25 cellular contexts compared by ENCODE assay signal in genomic region chr5:26519245-26519644, GRCh38.
DNase-seq lines count a peak whose midpoint lies in the region; ATAC-seq, FAIRE-seq and TF ChIP-seq lines count a peak whose summit lies in the region.
"Had no signal": no experiment of that assay in that cellular context is flagged by ENCODE, and none has a peak within 500 bp of the region (broad histone marks: within the 10 kb centered on the region; RNA-seq: fewer than 3 reads in every experiment).

No MANE protein-coding gene starts in this region.

- no peak overlapping the region for H3K4me3 ChIP-seq in HEK293 (ENCODE audit: low read depth, low read length)
- no peak overlapping the region for H3K4me3 ChIP-seq in GM12878
- H3K4me3 ChIP-seq in lower leg skin (ENCODE audit: low read depth, poor library complexity, severe bottlenecking) = no peak overlapping the region
- H3K4me3 ChIP-seq: BLaER1 had no signal

- H3K9me3 ChIP-seq in HEK293 (ENCODE audit: control insufficient read depth, insufficient read depth, low read depth, low read length) (no peaks in the 10 kb centered on the region), GM12878 (replicated peaks; ENCODE audit: control insufficient read depth, insufficient read depth, low read length) (no peaks in the 10 kb centered on the region)
- H3K9me3 ChIP-seq: BE2C, Caco-2 had no signal

- H3K36me3 ChIP-seq in HEK293 (ENCODE audit: control insufficient read depth in 2 of 2, insufficient read depth in 1 of 2, low read length in 2 of 2) (no peaks in the 10 kb centered on the region), GM12878 (ENCODE audit: control insufficient read depth in 2 of 2, insufficient read depth in 2 of 2, low read length in 1 of 2) (no peaks in the 10 kb centered on the region)
- H3K36me3 ChIP-seq: BE2C, BLaER1 had no signal

- no peaks in the 10 kb centered on the region for H3K36me3 Mint-ChIP-seq in activated naive CD8-positive, alpha-beta T cell treated with anti-CD3 and anti-CD28 coated beads for 36 hours
- no peaks in the 10 kb centered on the region for H3K36me3 Mint-ChIP-seq in activated naive CD8-positive, alpha-beta T cell treated with anti-CD3 and anti-CD28 coated beads, Interleukin-2, amount 50 U/mL, for 24 hours (ENCODE audit: low read depth)
- H3K36me3 Mint-ChIP-seq in WTC11 = no peaks in the 10 kb centered on the region; the same call in 1 of the 2 replicates
- no peaks in the 10 kb centered on the region for H3K36me3 Mint-ChIP-seq in activated CD8-positive, alpha-beta T cell treated with anti-CD3 and anti-CD28 coated beads, Interleukin-2, amount 10 ng/mL, durations not matched to agents 7 days and 5 days (ENCODE audit: low read depth)
- H3K36me3 Mint-ChIP-seq: CD14-positive monocyte; CD4-positive, alpha-beta memory T cell; CD4-positive, CD25-positive, alpha-beta regulatory T cell; CD8-positive, alpha-beta memory T cell had no signal

- no peaks in the 10 kb centered on the region for H3K4me1 Mint-ChIP-seq in activated naive CD8-positive, alpha-beta T cell treated with anti-CD3 and anti-CD28 coated beads for 36 hours
- no peaks in the 10 kb centered on the region for H3K4me1 Mint-ChIP-seq in activated naive CD8-positive, alpha-beta T cell treated with anti-CD3 and anti-CD28 coated beads, Interleukin-2, amount 50 U/mL, for 24 hours
- H3K4me1 Mint-ChIP-seq in WTC11 = peaks cover 4% of the 10 kb centered on the region
- no peaks in the 10 kb centered on the region for H3K4me1 Mint-ChIP-seq in activated CD8-positive, alpha-beta T cell treated with anti-CD3 and anti-CD28 coated beads, Interleukin-2, amount 10 ng/mL, durations not matched to agents 7 days and 5 days (ENCODE audit: low read depth)
- H3K4me1 Mint-ChIP-seq: CD14-positive monocyte; CD4-positive, alpha-beta memory T cell; CD4-positive, CD25-positive, alpha-beta regulatory T cell; CD8-positive, alpha-beta memory T cell had no signal

- TF ChIP-seq EP300 in GM12878 (IDR thresholded peaks at IDR 0.05; ENCODE audit: borderline replicate concordance in 1 of 2, control insufficient read depth in 1 of 2, low read depth in 2 of 2, low read length in 2 of 2) = no peak

- TF ChIP-seq CTCF in HEK293 (tag by site-specific recombination; IDR thresholded peaks at IDR 0.05) = no peak
- no peak for TF ChIP-seq CTCF in WTC11 (IDR thresholded peaks at IDR 0.05)
- no peak for TF ChIP-seq CTCF in GM12878 (IDR thresholded peaks at IDR 0.05 in 2 of 3, conservative IDR thresholded peaks at IDR 0.05 in 1 of 3; ENCODE audit: control insufficient read depth in 2 of 3, extremely low read depth in 1 of 3, insufficient read depth in 1 of 3, low read depth in 3 of 3, low read length in 3 of 3)
- TF ChIP-seq CTCF in lower leg skin (IDR thresholded peaks at IDR 0.05) = no peak

- H3K4me1 ChIP-seq in HEK293 (ENCODE audit: control insufficient read depth, insufficient read depth, low read length) = no peaks in the 10 kb centered on the region
- no peaks in the 10 kb centered on the region for H3K4me1 ChIP-seq in GM12878 (ENCODE audit: control insufficient read depth, insufficient read depth, low read length)
- H3K4me1 ChIP-seq: BE2C, BLaER1, Caco-2 had no signal

- FAIRE-seq in GM12878 (lab: Jason Lieb, UNC) = no peak
- FAIRE-seq: D721Med, G401.6, GM12891, GM19239 had no signal

- ATAC-seq in activated naive CD8-positive, alpha-beta T cell treated with anti-CD3 and anti-CD28 coated beads, Interleukin-2, amount 50 U/mL, for 24 hours = no peak
- ATAC-seq in WTC11 = no peak
- no peak for ATAC-seq in GM12878
- no peak for ATAC-seq in activated CD8-positive, alpha-beta T cell treated with anti-CD3 and anti-CD28 coated beads, Interleukin-2, amount 10 ng/mL, durations not matched to agents 7 days and 5 days

- H4K20me1 ChIP-seq in GM12878 (ENCODE audit: control insufficient read depth, insufficient read depth) = no peaks in the 10 kb centered on the region
- H4K20me1 ChIP-seq: BLaER1 had no signal

- DNase-seq in activated naive CD8-positive, alpha-beta T cell treated with anti-CD3 and anti-CD28 coated beads for 36 hours = no peak
- no peak for DNase-seq in activated naive CD8-positive, alpha-beta T cell treated with anti-CD3 and anti-CD28 coated beads, Interleukin-2, amount 50 U/mL, for 24 hours
- DNase-seq in WTC11 (ENCODE audit: low spot score) (no peak), GM12878 (ENCODE audit: low read depth, low spot score) (no peak), lower leg skin (ENCODE audit: low spot score in 2 of 2) (no peak), NCI-H774 (lab: John Stamatoyannopoulos, UW) (no peak)
- no peak for DNase-seq in activated CD8-positive, alpha-beta T cell treated with anti-CD3 and anti-CD28 coated beads, Interleukin-2, amount 10 ng/mL, durations not matched to agents 7 days and 5 days
- DNase-seq: 8988T; ACHN; BE2C; C1 segment of cervical spinal cord; Caco-2; Calu3; CD4-positive, alpha-beta memory T cell; CD4-positive, CD25-positive, alpha-beta regulatory T cell; CD8-positive, alpha-beta memory T cell; DMS79 treated with DMSO at 0.1 percent for 48 hours; GF-D8 had no signal

- H3K27ac Mint-ChIP-seq in activated naive CD8-positive, alpha-beta T cell treated with anti-CD3 and anti-CD28 coated beads for 36 hours = peak overlapping the region; percentile 17
- H3K27ac Mint-ChIP-seq in activated naive CD8-positive, alpha-beta T cell treated with anti-CD3 and anti-CD28 coated beads, Interleukin-2, amount 50 U/mL, for 24 hours = no peak overlapping the region
- no peak overlapping the region for H3K27ac Mint-ChIP-seq in WTC11
- H3K27ac Mint-ChIP-seq in activated CD8-positive, alpha-beta T cell treated with anti-CD3 and anti-CD28 coated beads, Interleukin-2, amount 10 ng/mL, durations not matched to agents 7 days and 5 days = no peak overlapping the region
- H3K27ac Mint-ChIP-seq: CD14-positive monocyte; CD4-positive, alpha-beta memory T cell; CD4-positive, CD25-positive, alpha-beta regulatory T cell; CD8-positive, alpha-beta memory T cell had no signal

- no peak overlapping the region for H3K4me3 Mint-ChIP-seq in activated naive CD8-positive, alpha-beta T cell treated with anti-CD3 and anti-CD28 coated beads for 36 hours
- H3K4me3 Mint-ChIP-seq in activated naive CD8-positive, alpha-beta T cell treated with anti-CD3 and anti-CD28 coated beads, Interleukin-2, amount 50 U/mL, for 24 hours = no peak overlapping the region
- H3K4me3 Mint-ChIP-seq in WTC11 = no peak overlapping the region
- H3K4me3 Mint-ChIP-seq in activated CD8-positive, alpha-beta T cell treated with anti-CD3 and anti-CD28 coated beads, Interleukin-2, amount 10 ng/mL, durations not matched to agents 7 days and 5 days = no peak overlapping the region
- H3K4me3 Mint-ChIP-seq: CD14-positive monocyte; CD4-positive, alpha-beta memory T cell; CD4-positive, CD25-positive, alpha-beta regulatory T cell; CD8-positive, alpha-beta memory T cell had no signal

- no peak for TF ChIP-seq POLR2A in GM12878 (IDR thresholded peaks at IDR 0.05; ENCODE audit: low read depth, low read length)
- TF ChIP-seq POLR2A in lower leg skin (IDR thresholded peaks at IDR 0.05) = no peak

- TF ChIP-seq RAD21 in GM12878 (IDR thresholded peaks at IDR 0.05; ENCODE audit: insufficient read depth, low read depth, low read length) = no peak

- no peaks in the 10 kb centered on the region for H3K27me3 Mint-ChIP-seq in activated naive CD8-positive, alpha-beta T cell treated with anti-CD3 and anti-CD28 coated beads for 36 hours
- H3K27me3 Mint-ChIP-seq in activated naive CD8-positive, alpha-beta T cell treated with anti-CD3 and anti-CD28 coated beads, Interleukin-2, amount 50 U/mL, for 24 hours = no peaks in the 10 kb centered on the region
- H3K27me3 Mint-ChIP-seq in WTC11 (ENCODE audit: low read depth) = no peaks in the 10 kb centered on the region
- no peaks in the 10 kb centered on the region for H3K27me3 Mint-ChIP-seq in activated CD8-positive, alpha-beta T cell treated with anti-CD3 and anti-CD28 coated beads, Interleukin-2, amount 10 ng/mL, durations not matched to agents 7 days and 5 days (ENCODE audit: low read depth)
- H3K27me3 Mint-ChIP-seq: CD4-positive, alpha-beta memory T cell; CD4-positive, CD25-positive, alpha-beta regulatory T cell; CD8-positive, alpha-beta memory T cell had no signal

- WGBS in GM12878 (ENCODE audit: insufficient coverage, insufficient replicate concordance, low lambda C conversion rate, missing lambda C conversion rate) = 8% methylated on average over 3 of the region's 3 CpGs
- 59 to 72% methylated on average over 3 of the region's 3 CpGs for WGBS in lower leg skin, 2 donors

- no TSS peak for BruUV-seq in GM12878 (replicated peaks; lab: Mats Ljungman, UMichigan)

- POLR2A ChIA-PET in HEK293 (lab: Yijun Ruan, JAX) = no interaction called here
- POLR2A ChIA-PET in WTC11 (lab: Charles Lee) = no interaction called here
- POLR2A ChIA-PET in GM12878 (lab: Charles Lee) = no interaction called here
- POLR2A ChIA-PET in activated CD8-positive, alpha-beta T cell treated with anti-CD3 and anti-CD28 coated beads, Interleukin-2, amount 10 ng/mL, durations not matched to agents 7 days and 5 days (lab: Charles Lee) = interaction anchor here (0.7 kb wide), 1 partner anchor 155 kb away, joined by 6 read pairs; no protein-coding TSS in a partner anchor

- no peaks in the 10 kb centered on the region for H3K79me2 ChIP-seq in GM12878 (ENCODE audit: control insufficient read depth, insufficient read depth, low read length)

- H3K27me3 ChIP-seq in GM12878 (replicated peaks in 1 of 2; ENCODE audit: control insufficient read depth in 2 of 2, insufficient read depth in 2 of 2, low read length in 1 of 2) = no peaks in the 10 kb centered on the region
- H3K27me3 ChIP-seq: BE2C, BLaER1 had no signal

- in situ Hi-C loops in GM12878 (cut with MboI) = no loop called here

- SMC1A ChIA-PET in GM12878 (lab: Charles Lee; ENCODE audit: uncharacterized antibody, unreplicated experiment) = interaction anchor here (0.6 to 1.5 kb wide), 2 partner anchors 10 to 182 kb away, joined by 3 to 4 read pairs; no protein-coding TSS in a partner anchor

- intact Hi-C loops in GM12878 (cut with micrococcal nuclease; ENCODE audit: unreplicated experiment) = no loop called here
- intact Hi-C loops in lower leg skin (cut with DNase I; ENCODE audit: low total_unique reads) = no loop called here

- H3K9ac ChIP-seq in GM12878 (ENCODE audit: control insufficient read depth, insufficient read depth, low read length) = no peak overlapping the region
- H3K9ac ChIP-seq: BLaER1 had no signal

- H3K4me2 ChIP-seq in GM12878 (ENCODE audit: control insufficient read depth, insufficient read depth) = no peak overlapping the region
- H3K4me2 ChIP-seq: BLaER1 had no signal

- CTCF ChIA-PET in HEK293 (lab: Yijun Ruan, JAX) = no interaction called here
- CTCF ChIA-PET in WTC11 (lab: Charles Lee) = no interaction called here
- CTCF ChIA-PET in GM12878 (lab: Yijun Ruan, JAX) = interaction anchor here (0.7 kb wide), 1 partner anchor 11 kb away, joined by 3 read pairs; no protein-coding TSS in a partner anchor
- CTCF ChIA-PET in activated CD8-positive, alpha-beta T cell treated with anti-CD3 and anti-CD28 coated beads, Interleukin-2, amount 10 ng/mL, durations not matched to agents 7 days and 5 days (lab: Charles Lee) = no interaction called here

- H3K27ac ChIP-seq in HEK293 (ENCODE audit: extremely low read depth, low read depth, low read length) = no peak overlapping the region
- H3K27ac ChIP-seq in GM12878 (ENCODE audit: control insufficient read depth, insufficient read depth) = no peak overlapping the region
- H3K27ac ChIP-seq: BLaER1 had no signal

- H3K9me3 Mint-ChIP-seq in activated naive CD8-positive, alpha-beta T cell treated with anti-CD3 and anti-CD28 coated beads for 36 hours = peaks cover 3% of the 10 kb centered on the region
- H3K9me3 Mint-ChIP-seq in activated naive CD8-positive, alpha-beta T cell treated with anti-CD3 and anti-CD28 coated beads, Interleukin-2, amount 50 U/mL, for 24 hours = peaks cover 13% of the 10 kb centered on the region
- peaks cover 27% of the 10 kb centered on the region for H3K9me3 Mint-ChIP-seq in WTC11
- H3K9me3 Mint-ChIP-seq in activated CD8-positive, alpha-beta T cell treated with anti-CD3 and anti-CD28 coated beads, Interleukin-2, amount 10 ng/mL, durations not matched to agents 7 days and 5 days (ENCODE audit: insufficient read depth) = peaks cover 5% of the 10 kb centered on the region

- no peak overlapping the region for H2AFZ ChIP-seq in GM12878 (ENCODE audit: control insufficient read depth, low read depth, low read length)

- RAD21 ChIA-PET in GM12878 (lab: Charles Lee; ENCODE audit: unreplicated experiment) = no interaction called here
